In genomic region chr3:58349792-58350626, GRCh38 we compare ENCODE assay signal across 8 cellular contexts. TPM values are rescaled to one million over a fixed set of nuclear protein-coding genes. Genes with fewer than 3 reads are reported as not detected.
DNase-seq lines count a peak whose midpoint lies in the region; ATAC-seq, FAIRE-seq and TF ChIP-seq lines count a peak whose summit lies in the region.

No MANE protein-coding gene starts in this region.

- POLR2A ChIA-PET in HepG2 (lab: Yijun Ruan, JAX): no interaction called here

- CTCF ChIA-PET in HepG2 (lab: Yijun Ruan, JAX; ENCODE audit: low intra/inter-chr PET ratio, low total read pairs): no interaction called here

- H3K4me2 ChIP-seq in HepG2 (ENCODE audit: low read depth, low read length): no peak overlapping the region

- no peaks in the 10 kb centered on the region for H3K9me3 Mint-ChIP-seq in activated T-helper 2 cell treated with anti-CD3 and anti-CD28 coated beads, Interferon-gamma antibody, Interleukin-2, Interleukin-4, amounts not matched to agents 10 μg/mL and 5 μg/mL and 100 μg/mL, durations not matched to agents 14 hours and 24 hours and 36 hours

- H3K36me3 ChIP-seq in GM06990 (ENCODE audit: control insufficient read depth, insufficient read depth, low read length) (no peaks in the 10 kb centered on the region), esophagus muscularis mucosa (no peaks in the 10 kb centered on the region), HepG2 (replicated peaks in 1 of 2; ENCODE audit: control insufficient read depth in 1 of 2, insufficient read depth in 2 of 2, low read length in 2 of 2) (no peaks in the 10 kb centered on the region)

- DNase-seq in GM06990 (ENCODE audit: extremely low read depth, insufficient read length) (peak; percentile 68), esophagus muscularis mucosa (ENCODE audit: extremely low spot score) (no peak), foreskin melanocyte (no peak), HepG2 (ENCODE audit: low spot score) (no peak), NCI-H226 (no peak)
- DNase-seq in activated T-helper 2 cell treated with anti-CD3 and anti-CD28 coated beads, Interferon-gamma antibody, Interleukin-2, Interleukin-4, amounts not matched to agents 10 μg/mL and 5 μg/mL and 100 μg/mL, durations not matched to agents 14 hours and 24 hours and 36 hours (ENCODE audit: low spot score): no peak

- H3K9me3 ChIP-seq in esophagus muscularis mucosa (no peaks in the 10 kb centered on the region), HepG2 (ENCODE audit: low read length) (no peaks in the 10 kb centered on the region)

- peak overlapping the region; percentile 27 for H3K4me3 Mint-ChIP-seq in activated T-helper 2 cell treated with anti-CD3 and anti-CD28 coated beads, Interferon-gamma antibody, Interleukin-2, Interleukin-4, amounts not matched to agents 10 μg/mL and 5 μg/mL and 100 μg/mL, durations not matched to agents 14 hours and 24 hours and 36 hours (ENCODE audit: low read depth)

- TF ChIP-seq EP300 in esophagus muscularis mucosa (IDR thresholded peaks at IDR 0.05): no peak
- TF ChIP-seq EP300 in HepG2 (IDR thresholded peaks at IDR 0.05; ENCODE audit: low read depth in 2 of 2, low read length in 2 of 2): no peak
- no peak for TF ChIP-seq EP300 in HepG2 (CRISPR knock-in tag; IDR thresholded peaks at IDR 0.05; ENCODE audit: borderline replicate concordance)

- no peak for FAIRE-seq in HepG2 (lab: Jason Lieb, UNC)

- H3K27me3 Mint-ChIP-seq in activated T-helper 2 cell treated with anti-CD3 and anti-CD28 coated beads, Interferon-gamma antibody, Interleukin-2, Interleukin-4, amounts not matched to agents 10 μg/mL and 5 μg/mL and 100 μg/mL, durations not matched to agents 14 hours and 24 hours and 36 hours (ENCODE audit: low read depth): no peaks in the 10 kb centered on the region

- H3K4me1 ChIP-seq in esophagus muscularis mucosa: peaks cover 3 to 43% (median 23%) of the 10 kb centered on the region in 4 donors
- H3K4me1 ChIP-seq in HepG2 (ENCODE audit: insufficient read depth, low read length): peaks cover 7% of the 10 kb centered on the region

- peaks cover 4% of the 10 kb centered on the region for H3K79me2 ChIP-seq in HepG2 (ENCODE audit: insufficient read depth, low read length)

- H4K20me1 ChIP-seq in HepG2 (ENCODE audit: insufficient read depth, low read length): no peaks in the 10 kb centered on the region; the same call in 1 of the 2 replicates

- H3K27ac Mint-ChIP-seq in activated T-helper 2 cell treated with anti-CD3 and anti-CD28 coated beads, Interferon-gamma antibody, Interleukin-2, Interleukin-4, amounts not matched to agents 10 μg/mL and 5 μg/mL and 100 μg/mL, durations not matched to agents 14 hours and 24 hours and 36 hours: peak overlapping the region; percentile 82

- in situ Hi-C loops in HepG2 (cut with HindIII; ENCODE audit: extremely low pct_ligation_motif_present, low pct_unique_long_range_greater_than_20kb): no loop called here

- no peaks in the 10 kb centered on the region for H3K27me3 ChIP-seq in GM06990 (replicated peaks; ENCODE audit: control insufficient read depth, insufficient read depth, low read length)
- no peaks in the 10 kb centered on the region for H3K27me3 ChIP-seq in esophagus muscularis mucosa
- no peaks in the 10 kb centered on the region for H3K27me3 ChIP-seq in HepG2 (ENCODE audit: control insufficient read depth in 1 of 2, insufficient read depth in 2 of 2, low read length in 2 of 2)

- TF ChIP-seq CTCF in GM06990 (IDR thresholded peaks at IDR 0.05; ENCODE audit: insufficient read depth, low read length, poor library complexity, severe bottlenecking): no peak
- TF ChIP-seq CTCF in esophagus muscularis mucosa (IDR thresholded peaks at IDR 0.05): no peak
- TF ChIP-seq CTCF in HepG2 (CRISPR knock-in tag; IDR thresholded peaks at IDR 0.05): no peak

- peaks cover 46% of the 10 kb centered on the region for H3K36me3 Mint-ChIP-seq in activated T-helper 2 cell treated with anti-CD3 and anti-CD28 coated beads, Interferon-gamma antibody, Interleukin-2, Interleukin-4, amounts not matched to agents 10 μg/mL and 5 μg/mL and 100 μg/mL, durations not matched to agents 14 hours and 24 hours and 36 hours (ENCODE audit: low read depth)

- no peak overlapping the region for H2AFZ ChIP-seq in HepG2 (ENCODE audit: low read length)

- no peak for TF ChIP-seq POLR2A in esophagus muscularis mucosa (IDR thresholded peaks at IDR 0.05; ENCODE audit: low read depth)
- no peak for TF ChIP-seq POLR2A in HepG2 (IDR thresholded peaks at IDR 0.05; ENCODE audit: insufficient read depth in 1 of 2, low read depth in 2 of 2, low read length in 2 of 2)

- intact Hi-C loops in activated T-helper 2 cell treated with anti-CD3 and anti-CD28 coated beads, Interferon-gamma antibody, Interleukin-2, Interleukin-4, amounts not matched to agents 10 μg/mL and 5 μg/mL and 100 μg/mL, durations not matched to agents 14 hours and 24 hours and 36 hours (cut with micrococcal nuclease): loop anchor here (10.0 kb wide), 1 partner anchor 85 kb away; no protein-coding TSS in a partner anchor
- intact Hi-C loops in esophagus muscularis mucosa (cut with DNase I) (no loop called here), HepG2 (cut with micrococcal nuclease; ENCODE audit: unreplicated experiment) (no loop called here)

- ATAC-seq in GM19463 (IDR thresholded peaks at IDR 0.05; ENCODE audit: unreplicated experiment) (peak; percentile 82), HG03432 (IDR thresholded peaks at IDR 0.05; ENCODE audit: unreplicated experiment) (peak; percentile 84), HepG2 (no peak)

- no peak overlapping the region for H3K9ac ChIP-seq in HepG2 (ENCODE audit: insufficient read depth, low read depth, low read length)

- WGBS in esophagus muscularis mucosa: 92% methylated on average over 7 of the region's 7 CpGs
- 97% methylated on average over 7 of the region's 7 CpGs for WGBS in HepG2 (ENCODE audit: low lambda C conversion rate)

- H3K4me1 Mint-ChIP-seq in activated T-helper 2 cell treated with anti-CD3 and anti-CD28 coated beads, Interferon-gamma antibody, Interleukin-2, Interleukin-4, amounts not matched to agents 10 μg/mL and 5 μg/mL and 100 μg/mL, durations not matched to agents 14 hours and 24 hours and 36 hours (ENCODE audit: low read depth): peaks cover 67% of the 10 kb centered on the region

- H3K4me3 ChIP-seq in GM06990 (replicated peaks; ENCODE audit: low read depth, low read length): no peak overlapping the region
- H3K4me3 ChIP-seq in esophagus muscularis mucosa: no peak overlapping the region
- H3K4me3 ChIP-seq in HepG2 (replicated peaks in 1 of 3; ENCODE audit: insufficient read depth in 1 of 3, low read depth in 2 of 3, low read length in 3 of 3): no peak overlapping the region

- no peak for TF ChIP-seq RAD21 in HepG2 (CRISPR knock-in tag; IDR thresholded peaks at IDR 0.05)

- no TSS peak for BruUV-seq in HepG2 (replicated peaks; lab: Mats Ljungman, UMichigan)

- H3K27ac ChIP-seq in esophagus muscularis mucosa (replicated peaks in 1 of 4) (no peak overlapping the region), HepG2 (ENCODE audit: extremely low read length, insufficient read depth, low read length) (no peak overlapping the region)

RNA-seq across cellular contexts. Expression of gene PXK, which starts 17.3 kb away (rescaled TPM):
- total RNA-seq in activated T-helper 2 cell treated with anti-CD3 and anti-CD28 coated beads, Interferon-gamma antibody, Interleukin-2, Interleukin-4, amounts not matched to agents 10 μg/mL and 5 μg/mL and 100 μg/mL, durations not matched to agents 14 hours and 24 hours and 36 hours: 47.6 and 48.7 TPM in 2 replicates
- total RNA-seq in esophagus muscularis mucosa (10 to 100 TPM; 28.2 to 35.3 (median 30.3) TPM), HepG2 (2016; rRNA removed; fragmentation: Illumina TruSeq; extraction: Trizol) (5.8 and 6.4 TPM in 2 replicates)
- total RNA-seq in HepG2 (2016; cell fraction: cytosol; rRNA removed; fragmentation: Illumina TruSeq; extraction: Trizol; ENCODE audit: low read depth): 1.8 and 2.2 TPM in 2 replicates
- total RNA-seq in HepG2 (2016; cell fraction: insoluble cytoplasmic fraction; rRNA removed; fragmentation: Illumina TruSeq; extraction: Trizol): 6.2 and 6.4 TPM in 2 replicates
- total RNA-seq in HepG2 (2016; cell fraction: membrane; rRNA removed; fragmentation: Illumina TruSeq; extraction: Trizol): 2.6 and 2.9 TPM in 2 replicates
- 3.7 and 5.2 TPM in 2 replicates for total RNA-seq in HepG2 (2016; cell fraction: nucleus; rRNA removed; fragmentation: Illumina TruSeq; extraction: Trizol)
- 15.2 and 18.6 TPM in 2 replicates for polyA plus RNA-seq in HepG2 (2011; rRNA removed)
- polyA plus RNA-seq in HepG2 (2011; cell fraction: cytosol; rRNA removed): 11.0 and 12.7 TPM in 2 replicates
- polyA plus RNA-seq in HepG2 (2011; cell fraction: nucleus; rRNA removed): 12.6 and 12.8 TPM in 2 replicates
- polyA plus RNA-seq in HepG2 (2012): 16.4 and 17.0 TPM in 2 replicates
- polyA plus RNA-seq in HepG2 (2016; cell fraction: cytosol; fragmentation: Illumina TruSeq; extraction: Trizol; ENCODE audit: low read depth): 0.76 and 0.80 TPM in 2 replicates
- polyA plus RNA-seq in HepG2 (2016; cell fraction: insoluble cytoplasmic fraction; fragmentation: Illumina TruSeq; extraction: Trizol; ENCODE audit: low read depth): 6.2 and 8.2 TPM in 2 replicates
- 1.8 and 2.3 TPM in 2 replicates for polyA plus RNA-seq in HepG2 (2016; cell fraction: membrane; fragmentation: Illumina TruSeq; extraction: Trizol; ENCODE audit: low read depth)
- polyA plus RNA-seq in HepG2 (2016; cell fraction: nucleus; fragmentation: Illumina TruSeq; extraction: Trizol; ENCODE audit: insufficient read depth, low read depth): 6.6 and 7.1 TPM in 2 replicates
- 5.6 and 21.2 TPM in 2 replicates for polyA minus RNA-seq in HepG2 (2011; rRNA and poly(A)+ RNA removed; ENCODE audit: low replicate concordance)
- 12.4 and 13.2 TPM in 2 replicates for polyA minus RNA-seq in HepG2 (2011; cell fraction: cytosol; rRNA and poly(A)+ RNA removed)
- polyA minus RNA-seq in HepG2 (2011; cell fraction: nucleus; rRNA and poly(A)+ RNA removed): 33.3 and 36.6 TPM in 2 replicates

RNA-seq across cellular contexts. Expression of gene HTD2, which starts 43.7 kb away (rescaled TPM):
- total RNA-seq in activated T-helper 2 cell treated with anti-CD3 and anti-CD28 coated beads, Interferon-gamma antibody, Interleukin-2, Interleukin-4, amounts not matched to agents 10 μg/mL and 5 μg/mL and 100 μg/mL, durations not matched to agents 14 hours and 24 hours and 36 hours: 10.1 and 10.5 TPM in 2 replicates
- total RNA-seq in esophagus muscularis mucosa (10 to 100 TPM in 2 of 4 donors, 1 to 10 TPM in 2; 7.5 to 12.3 (median 10.4) TPM), HepG2 (2016; rRNA removed; fragmentation: Illumina TruSeq; extraction: Trizol) (13.7 and 20.1 TPM in 2 replicates)
- total RNA-seq in HepG2 (2016; cell fraction: cytosol; rRNA removed; fragmentation: Illumina TruSeq; extraction: Trizol; ENCODE audit: low read depth): 3.2 and 5.5 TPM in 2 replicates
- total RNA-seq in HepG2 (2016; cell fraction: insoluble cytoplasmic fraction; rRNA removed; fragmentation: Illumina TruSeq; extraction: Trizol): 12.8 and 20.3 TPM in 2 replicates
- total RNA-seq in HepG2 (2016; cell fraction: membrane; rRNA removed; fragmentation: Illumina TruSeq; extraction: Trizol): 13.7 and 15.4 TPM in 2 replicates
- 7.4 and 8.0 TPM in 2 replicates for total RNA-seq in HepG2 (2016; cell fraction: nucleus; rRNA removed; fragmentation: Illumina TruSeq; extraction: Trizol)
- polyA plus RNA-seq in HepG2 (2011; rRNA removed): 7.8 and 8.6 TPM in 2 replicates
- polyA plus RNA-seq in HepG2 (2011; cell fraction: cytosol; rRNA removed): 5.0 and 8.2 TPM in 2 replicates
- polyA plus RNA-seq in HepG2 (2011; cell fraction: nucleus; rRNA removed): 2.4 and 2.6 TPM in 2 replicates
- 5.6 and 7.7 TPM in 2 replicates for polyA plus RNA-seq in HepG2 (2012)
- 3.9 and 5.1 TPM in 2 replicates for polyA plus RNA-seq in HepG2 (2016; cell fraction: cytosol; fragmentation: Illumina TruSeq; extraction: Trizol; ENCODE audit: low read depth)
- polyA plus RNA-seq in HepG2 (2016; cell fraction: insoluble cytoplasmic fraction; fragmentation: Illumina TruSeq; extraction: Trizol; ENCODE audit: low read depth): 14.3 and 17.9 TPM in 2 replicates
- 8.0 and 9.8 TPM in 2 replicates for polyA plus RNA-seq in HepG2 (2016; cell fraction: membrane; fragmentation: Illumina TruSeq; extraction: Trizol; ENCODE audit: low read depth)
- polyA plus RNA-seq in HepG2 (2016; cell fraction: nucleus; fragmentation: Illumina TruSeq; extraction: Trizol; ENCODE audit: insufficient read depth, low read depth): 12.9 and 13.7 TPM in 2 replicates
- 3.9 and 9.8 TPM in 2 replicates for polyA minus RNA-seq in HepG2 (2011; rRNA and poly(A)+ RNA removed; ENCODE audit: low replicate concordance)
- polyA minus RNA-seq in HepG2 (2011; cell fraction: cytosol; rRNA and poly(A)+ RNA removed): 4.0 and 4.7 TPM in 2 replicates
- 5.2 and 5.7 TPM in 2 replicates for polyA minus RNA-seq in HepG2 (2011; cell fraction: nucleus; rRNA and poly(A)+ RNA removed)

RNA-seq across cellular contexts. Expression of gene RPP14, which starts 44.0 kb away (rescaled TPM):
- 21.8 and 23.8 TPM in 2 replicates for total RNA-seq in activated T-helper 2 cell treated with anti-CD3 and anti-CD28 coated beads, Interferon-gamma antibody, Interleukin-2, Interleukin-4, amounts not matched to agents 10 μg/mL and 5 μg/mL and 100 μg/mL, durations not matched to agents 14 hours and 24 hours and 36 hours
- 10 to 100 TPM in 3 of 4 donors, 1 to 10 TPM in 1; 9.1 to 16.0 (median 10.4) TPM for total RNA-seq in esophagus muscularis mucosa
- total RNA-seq in HepG2 (2016; rRNA removed; fragmentation: Illumina TruSeq; extraction: Trizol): 15.4 and 21.5 TPM in 2 replicates
- total RNA-seq in HepG2 (2016; cell fraction: cytosol; rRNA removed; fragmentation: Illumina TruSeq; extraction: Trizol; ENCODE audit: low read depth): 3.9 and 5.5 TPM in 2 replicates
- total RNA-seq in HepG2 (2016; cell fraction: insoluble cytoplasmic fraction; rRNA removed; fragmentation: Illumina TruSeq; extraction: Trizol): 19.2 and 23.3 TPM in 2 replicates
- 14.8 and 15.2 TPM in 2 replicates for total RNA-seq in HepG2 (2016; cell fraction: membrane; rRNA removed; fragmentation: Illumina TruSeq; extraction: Trizol)
- 13.3 and 14.6 TPM in 2 replicates for total RNA-seq in HepG2 (2016; cell fraction: nucleus; rRNA removed; fragmentation: Illumina TruSeq; extraction: Trizol)
- polyA plus RNA-seq in HepG2 (2011; rRNA removed): 10.5 and 16.2 TPM in 2 replicates
- polyA plus RNA-seq in HepG2 (2011; cell fraction: cytosol; rRNA removed): 8.2 and 12.1 TPM in 2 replicates
- 4.6 and 7.8 TPM in 2 replicates for polyA plus RNA-seq in HepG2 (2011; cell fraction: nucleus; rRNA removed)
- polyA plus RNA-seq in HepG2 (2012): 7.4 and 10.0 TPM in 2 replicates
- polyA plus RNA-seq in HepG2 (2016; cell fraction: cytosol; fragmentation: Illumina TruSeq; extraction: Trizol; ENCODE audit: low read depth): 3.0 and 5.0 TPM in 2 replicates
- polyA plus RNA-seq in HepG2 (2016; cell fraction: insoluble cytoplasmic fraction; fragmentation: Illumina TruSeq; extraction: Trizol; ENCODE audit: low read depth): 19.5 and 20.3 TPM in 2 replicates
- polyA plus RNA-seq in HepG2 (2016; cell fraction: membrane; fragmentation: Illumina TruSeq; extraction: Trizol; ENCODE audit: low read depth): 9.1 and 11.4 TPM in 2 replicates
- 20.1 and 20.2 TPM in 2 replicates for polyA plus RNA-seq in HepG2 (2016; cell fraction: nucleus; fragmentation: Illumina TruSeq; extraction: Trizol; ENCODE audit: insufficient read depth, low read depth)
- 11.7 and 17.4 TPM in 2 replicates for polyA minus RNA-seq in HepG2 (2011; rRNA and poly(A)+ RNA removed; ENCODE audit: low replicate concordance)
- 4.1 and 6.0 TPM in 2 replicates for polyA minus RNA-seq in HepG2 (2011; cell fraction: cytosol; rRNA and poly(A)+ RNA removed)
- 17.5 and 18.9 TPM in 2 replicates for polyA minus RNA-seq in HepG2 (2011; cell fraction: nucleus; rRNA and poly(A)+ RNA removed)
